Comparison of ENCODE assay signal across 25 cellular contexts in the genomic region with DNA sequence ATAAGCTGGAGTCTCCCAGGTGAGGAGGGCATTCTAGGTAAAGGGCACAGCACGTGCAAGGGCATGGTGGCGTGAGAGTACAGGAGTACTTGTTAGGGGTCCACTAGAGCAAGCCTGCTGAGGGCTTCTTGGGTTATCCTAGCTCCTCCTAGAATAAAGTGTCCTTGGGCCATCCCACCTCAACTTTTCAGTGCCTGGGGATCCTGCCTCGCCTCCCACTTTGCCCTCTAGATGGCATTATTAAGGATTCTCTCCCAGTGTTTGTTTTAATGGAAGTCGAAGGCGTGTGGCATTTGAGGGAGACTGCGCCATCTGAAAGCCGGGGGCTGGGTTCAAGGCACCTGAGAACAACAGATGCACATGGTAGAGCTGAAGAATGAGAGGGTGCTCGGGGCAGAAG.
DNase-seq lines count a peak whose midpoint lies in the region; ATAC-seq and TF ChIP-seq lines count a peak whose summit lies in the region.
"Had no signal": no experiment of that assay in that cellular context is flagged by ENCODE, and none has a peak within 500 bp of the region (broad histone marks: within the 10 kb centered on the region; RNA-seq: fewer than 3 reads in every experiment).

No MANE protein-coding gene starts in this region.

- peaks cover 8% of the 10 kb centered on the region; the same call in 1 of the 2 replicates for H4K20me1 ChIP-seq in DND-41 (ENCODE audit: insufficient read depth, low read length)

- H3K79me2 ChIP-seq in DND-41 (ENCODE audit: insufficient read depth, low read length), result no peaks in the 10 kb centered on the region

- no peak overlapping the region for H3K4me3 ChIP-seq in DND-41 (ENCODE audit: low read depth in 1 of 2, low read length in 2 of 2)
- H3K4me3 ChIP-seq: adrenal gland, pancreas, sigmoid colon, testis had no signal

- H3K27ac ChIP-seq in 22Rv1 (no peak overlapping the region), DND-41 (ENCODE audit: low read length) (no peak overlapping the region)
- H3K27ac ChIP-seq: adrenal gland, pancreas, sigmoid colon, testis had no signal

- H3K4me1 Mint-ChIP-seq in WTC11, result peaks cover 55% of the 10 kb centered on the region
- peaks cover 40% of the 10 kb centered on the region for H3K4me1 Mint-ChIP-seq in neural crest cell
- H3K4me1 Mint-ChIP-seq: natural killer cell had no signal

- H3K9me3 ChIP-seq in DND-41 (ENCODE audit: insufficient read depth, low read length, severe bottlenecking), result no peaks in the 10 kb centered on the region
- H3K9me3 ChIP-seq: adrenal gland, pancreas, sigmoid colon, testis had no signal

- H3K36me3 ChIP-seq in DND-41 (ENCODE audit: insufficient read depth, low read length), result no peaks in the 10 kb centered on the region
- H3K36me3 ChIP-seq: adrenal gland, pancreas, sigmoid colon had no signal

- POLR2A ChIA-PET in WTC11 (lab: Charles Lee), result interaction anchor here (0.6 to 0.9 kb wide), 2 partner anchors 26 to 62 kb away, joined by 3 read pairs; no protein-coding TSS in a partner anchor

- peaks cover 40% of the 10 kb centered on the region for H3K27me3 ChIP-seq in DND-41 (ENCODE audit: insufficient read depth, low read length, poor library complexity)
- H3K27me3 ChIP-seq: adrenal gland, pancreas, sigmoid colon, testis had no signal

- no peak for DNase-seq in DND-41
- no peak for DNase-seq in WTC11 (ENCODE audit: low spot score)
- DNase-seq in neural crest cell (ENCODE audit: low read depth, low spot score), result no peak
- DNase-seq in NCI-H69 (lab: John Stamatoyannopoulos, UW), result no peak
- no peak for DNase-seq in GM13977 (ENCODE audit: low spot score)
- DNase-seq in T-helper 1 cell, result no peak
- DNase-seq: activated CD4-positive, alpha-beta T cell treated with anti-CD3 and anti-CD28 coated beads, Interleukin-2, amount 50 U/mL, for 1 hour; activated naive CD4-positive, alpha-beta T cell; activated T-cell treated with anti-CD3 and anti-CD28 coated beads, Interleukin-2, amount 50 U/mL, for 4 hours; adrenal gland; C1 segment of cervical spinal cord; glutamatergic neuron; kidney; natural killer cell; NCI-H1105; NCI-H1930; NCI-H524 treated with DMSO at 0.1 percent for 48 hours; pancreas; SHP77; stimulated activated CD4-positive, alpha-beta T cell treated with anti-CD3 and anti-CD28 coated beads, Interleukin-15, amount 100 ng/mL, for 24 hours; stimulated activated naive CD4-positive, alpha-beta T cell treated with Interleukin-2 at 50 U/mL for 16 hours; testis had no signal

- CTCF ChIA-PET in WTC11 (lab: Charles Lee), result interaction anchor here (0.6 to 2.6 kb wide), 33 partner anchors 8 to 170 kb away, joined by 3 to 15 read pairs (median 4); no protein-coding TSS in a partner anchor

- TF ChIP-seq CTCF in 22Rv1 (IDR thresholded peaks at IDR 0.05) (peak; percentile 14; the same call in 1 of the 2 replicates), DND-41 (IDR thresholded peaks at IDR 0.05; ENCODE audit: borderline replicate concordance, extremely low read depth, low read length, poor library complexity, severe bottlenecking) (peak; percentile 28), WTC11 (IDR thresholded peaks at IDR 0.05) (no peak), neural crest cell (conservative IDR thresholded peaks at IDR 0.05) (no peak), GM13977 (IDR thresholded peaks at IDR 0.05; ENCODE audit: extremely low read depth, insufficient read depth, missing control alignments) (no peak)

- no peak overlapping the region for H3K4me2 ChIP-seq in DND-41 (ENCODE audit: insufficient read depth, low read length)

- H2AFZ ChIP-seq in DND-41 (ENCODE audit: low read depth, low read length), result no peak overlapping the region

- no peak overlapping the region for H3K9ac ChIP-seq in DND-41 (ENCODE audit: low read depth, low read length)

- in situ Hi-C loops in GM13977 (cut with MboI; ENCODE audit: low pct_unique_long_range_greater_than_20kb, low sequenced_read_pairs, unreplicated experiment), result no loop called here

- ATAC-seq in DND-41 (ENCODE audit: insufficient read depth, low read depth), result no peak
- ATAC-seq in WTC11, result peak; percentile 12; the same call in 1 of the 2 replicates
- ATAC-seq in activated CD4-positive, CD25-positive, alpha-beta regulatory T cell treated with anti-CD3 and anti-CD28 coated beads, Interleukin-2, amount 50 U/mL, for 24 hours, result no peak
- ATAC-seq: activated T-cell treated with anti-CD3 and anti-CD28 coated beads, Interleukin-2, amount 50 U/mL, for 4 hours; natural killer cell; pancreas had no signal

- H3K27me3 Mint-ChIP-seq in WTC11 (ENCODE audit: low read depth) (no peaks in the 10 kb centered on the region; the same call in 1 of the 2 replicates), neural crest cell (ENCODE audit: low read depth) (no peaks in the 10 kb centered on the region)

- H3K27ac Mint-ChIP-seq in WTC11 (no peak overlapping the region), neural crest cell (ENCODE audit: unreplicated experiment) (peak overlapping the region; percentile 22)
- H3K27ac Mint-ChIP-seq: natural killer cell had no signal

- H3K9me3 Mint-ChIP-seq in WTC11 (0 out of 2 replicates have a peak, but pooled peaks cover 2% of the 10 kb centered on the region), neural crest cell (no peaks in the 10 kb centered on the region)
- H3K9me3 Mint-ChIP-seq: activated T-cell treated with anti-CD3 and anti-CD28 coated beads, Interleukin-2, amount 50 U/mL, for 4 hours; natural killer cell had no signal

- no peak overlapping the region for H3K4me3 Mint-ChIP-seq in WTC11
- no peak overlapping the region for H3K4me3 Mint-ChIP-seq in neural crest cell
- H3K4me3 Mint-ChIP-seq: activated T-cell treated with anti-CD3 and anti-CD28 coated beads, Interleukin-2, amount 50 U/mL, for 4 hours; natural killer cell had no signal

- H3K4me1 ChIP-seq in DND-41 (ENCODE audit: insufficient read depth, low read length), result no peaks in the 10 kb centered on the region

- H3K36me3 Mint-ChIP-seq in WTC11 (no peaks in the 10 kb centered on the region), neural crest cell (ENCODE audit: low read depth) (no peaks in the 10 kb centered on the region)
- H3K36me3 Mint-ChIP-seq: natural killer cell had no signal

TF ChIP-seq in WTC11, 78 proteins besides CTCF, POLR2A, EP300 and RAD21 (continues in another document):
- no peak for TF ChIP-seq ZNF396 (CRISPR knock-in tag; IDR thresholded peaks at IDR 0.05; ENCODE audit: borderline replicate concordance)
- no peak for TF ChIP-seq JUN (CRISPR knock-in tag; IDR thresholded peaks at IDR 0.05)
- TF ChIP-seq ZNF138 (CRISPR knock-in tag; conservative IDR thresholded peaks at IDR 0.05), result no peak
- no peak for TF ChIP-seq EMX1 (CRISPR knock-in tag; IDR thresholded peaks at IDR 0.05)
- TF ChIP-seq, protein P1, sequence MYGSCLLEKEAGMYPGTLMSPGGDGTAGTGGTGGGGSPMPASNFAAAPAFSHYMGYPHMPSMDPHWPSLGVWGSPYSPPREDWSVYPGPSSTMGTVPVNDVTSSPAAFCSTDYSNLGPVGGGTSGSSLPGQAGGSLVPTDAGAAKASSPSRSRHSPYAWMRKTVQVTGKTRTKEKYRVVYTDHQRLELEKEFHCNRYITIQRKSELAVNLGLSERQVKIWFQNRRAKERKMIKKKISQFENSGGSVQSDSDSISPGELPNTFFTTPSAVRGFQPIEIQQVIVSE (CRISPR knock-in tag; IDR thresholded peaks at IDR 0.05; ENCODE audit: borderline replicate concordance), result no peak
- no peak for TF ChIP-seq SMAD4 (CRISPR knock-in tag; IDR thresholded peaks at IDR 0.05)
- TF ChIP-seq, protein P2, sequence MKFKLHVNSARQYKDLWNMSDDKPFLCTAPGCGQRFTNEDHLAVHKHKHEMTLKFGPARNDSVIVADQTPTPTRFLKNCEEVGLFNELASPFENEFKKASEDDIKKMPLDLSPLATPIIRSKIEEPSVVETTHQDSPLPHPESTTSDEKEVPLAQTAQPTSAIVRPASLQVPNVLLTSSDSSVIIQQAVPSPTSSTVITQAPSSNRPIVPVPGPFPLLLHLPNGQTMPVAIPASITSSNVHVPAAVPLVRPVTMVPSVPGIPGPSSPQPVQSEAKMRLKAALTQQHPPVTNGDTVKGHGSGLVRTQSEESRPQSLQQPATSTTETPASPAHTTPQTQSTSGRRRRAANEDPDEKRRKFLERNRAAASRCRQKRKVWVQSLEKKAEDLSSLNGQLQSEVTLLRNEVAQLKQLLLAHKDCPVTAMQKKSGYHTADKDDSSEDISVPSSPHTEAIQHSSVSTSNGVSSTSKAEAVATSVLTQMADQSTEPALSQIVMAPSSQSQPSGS (CRISPR knock-in tag; IDR thresholded peaks at IDR 0.05; ENCODE audit: borderline replicate concordance, low read depth), result no peak
- no peak for TF ChIP-seq GTF2I (CRISPR knock-in tag; conservative IDR thresholded peaks at IDR 0.05)
- no peak for TF ChIP-seq MYBL2 (CRISPR knock-in tag; IDR thresholded peaks at IDR 0.05)
- no peak for TF ChIP-seq KAT7 (CRISPR knock-in tag; IDR thresholded peaks at IDR 0.05; ENCODE audit: borderline replicate concordance)
- TF ChIP-seq ZBTB21 (CRISPR knock-in tag; IDR thresholded peaks at IDR 0.05; ENCODE audit: borderline replicate concordance), result no peak
- TF ChIP-seq, protein P3, sequence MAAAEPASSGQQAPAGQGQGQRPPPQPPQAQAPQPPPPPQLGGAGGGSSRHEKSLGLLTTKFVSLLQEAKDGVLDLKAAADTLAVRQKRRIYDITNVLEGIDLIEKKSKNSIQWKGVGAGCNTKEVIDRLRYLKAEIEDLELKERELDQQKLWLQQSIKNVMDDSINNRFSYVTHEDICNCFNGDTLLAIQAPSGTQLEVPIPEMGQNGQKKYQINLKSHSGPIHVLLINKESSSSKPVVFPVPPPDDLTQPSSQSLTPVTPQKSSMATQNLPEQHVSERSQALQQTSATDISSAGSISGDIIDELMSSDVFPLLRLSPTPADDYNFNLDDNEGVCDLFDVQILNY (CRISPR knock-in tag; IDR thresholded peaks at IDR 0.05), result no peak
- no peak for TF ChIP-seq CBFB (CRISPR knock-in tag; IDR thresholded peaks at IDR 0.05; ENCODE audit: low read depth)
- TF ChIP-seq, protein P4, sequence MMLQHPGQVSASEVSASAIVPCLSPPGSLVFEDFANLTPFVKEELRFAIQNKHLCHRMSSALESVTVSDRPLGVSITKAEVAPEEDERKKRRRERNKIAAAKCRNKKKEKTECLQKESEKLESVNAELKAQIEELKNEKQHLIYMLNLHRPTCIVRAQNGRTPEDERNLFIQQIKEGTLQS (CRISPR knock-in tag; conservative IDR thresholded peaks at IDR 0.05), result no peak

Comparison
In these comparisons a context has a peak if more than half of its experiments do, and no peak if none do; other contexts are left out.
1. CTCF ChIP-seq: peak in 22Rv1 (single experiment) and DND-41 (single experiment); none in WTC11 (single experiment), neural crest cell (single experiment) and GM13977 (single experiment).